Comparison of ENCODE assay signal across 18 cellular contexts in the genomic region with DNA sequence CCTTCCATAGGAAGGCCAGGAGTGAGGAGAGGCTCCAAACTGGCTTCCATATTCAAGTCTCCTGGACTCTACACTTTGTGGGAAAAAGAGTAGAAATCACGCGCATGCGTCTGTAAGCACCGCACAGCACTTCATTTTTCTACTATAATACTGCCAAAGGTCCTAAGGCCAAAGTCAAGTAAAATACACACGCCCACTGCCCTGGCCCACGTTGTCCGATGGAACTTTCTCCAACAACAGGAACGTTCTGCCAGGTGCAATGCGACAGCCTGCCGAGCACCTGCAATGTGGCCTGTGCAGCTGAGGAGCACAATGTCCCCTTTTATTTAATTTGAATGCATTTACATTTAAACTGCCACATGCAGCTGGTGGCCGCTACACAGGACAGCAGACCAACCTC. TPM values are rescaled to one million over a fixed set of nuclear protein-coding genes. Genes with fewer than 3 reads are reported as not detected.
A peak's percentile ranks its signal among the peaks of the same experiment; 100 is the strongest.
DNase-seq lines count a peak whose midpoint lies in the region; ATAC-seq, FAIRE-seq and TF ChIP-seq lines count a peak whose summit lies in the region.
"Had no signal": no experiment of that assay in that cellular context is flagged by ENCODE, and none has a peak within 500 bp of the region (broad histone marks: within the 10 kb centered on the region; RNA-seq: fewer than 3 reads in every experiment).

No MANE protein-coding gene starts in this region.

- H3K27me3 Mint-ChIP-seq in natural killer cell treated with Interleukin-12 subunit alpha and Interleukin-12 subunit beta and Interleukin-15 and Interleukin-18, amount 100 ng/mL, for 72 hours: no peaks in the 10 kb centered on the region
- H3K27me3 Mint-ChIP-seq in natural killer cell (ENCODE audit: low read depth in 2 of 2): no peaks in the 10 kb centered on the region
- H3K27me3 Mint-ChIP-seq: IgD-negative memory B cell had no signal

- intact Hi-C loops in natural killer cell (cut with micrococcal nuclease): no loop called here

- POLR2A ChIA-PET in RWPE1 (lab: Yijun Ruan, JAX; ENCODE audit: low non-redundant PET): no interaction called here

- DNase-seq in natural killer cell treated with Interleukin-12 subunit alpha and Interleukin-12 subunit beta and Interleukin-15 and Interleukin-18, amount 100 ng/mL, for 72 hours (ENCODE audit: low spot score): peak; percentile 28
- DNase-seq in natural killer cell (no peak), RWPE1 (ENCODE audit: low spot score) (no peak), left lobe of liver (ENCODE audit: low spot score) (peak; percentile 86), osteoblast (ENCODE audit: insufficient read length, low spot score, missing footprints) (peak; percentile 73), D721Med (ENCODE audit: insufficient read length, low spot score) (no peak), HAP-1 (ENCODE audit: low spot score in 2 of 2) (no peak), activated gamma-delta T cell treated with Interleukin-2 at 50 U/mL for 16 hours (no peak)
- DNase-seq: CD8-positive, alpha-beta T cell; COR-L47; DMS53; GF-D8; GM23248; H7; HFFc6 had no signal

- no peak overlapping the region for H3K27ac Mint-ChIP-seq in natural killer cell treated with Interleukin-12 subunit alpha and Interleukin-12 subunit beta and Interleukin-15 and Interleukin-18, amount 100 ng/mL, for 72 hours
- no peak overlapping the region for H3K27ac Mint-ChIP-seq in natural killer cell
- H3K27ac Mint-ChIP-seq: CD8-positive, alpha-beta T cell; HFFc6; IgD-negative memory B cell had no signal

- H4K20me1 ChIP-seq in osteoblast (ENCODE audit: insufficient read depth, low read length): no peaks in the 10 kb centered on the region

- peak overlapping the region; percentile 8; the same call in 1 of the 2 replicates for H3K27ac ChIP-seq in RWPE1
- no peak overlapping the region for H3K27ac ChIP-seq in osteoblast (ENCODE audit: low read depth, low read length)
- H3K27ac ChIP-seq: 22Rv1, GM23248 had no signal

- no peak for TF ChIP-seq CTCF in natural killer cell (IDR thresholded peaks at IDR 0.05)
- TF ChIP-seq CTCF in RWPE1 (conservative IDR thresholded peaks at IDR 0.05; ENCODE audit: low read depth): no peak
- TF ChIP-seq CTCF in osteoblast (IDR thresholded peaks at IDR 0.05; ENCODE audit: extremely low read depth, low read depth, low read length): no peak
- no peak for TF ChIP-seq CTCF in D721Med (IDR thresholded peaks at IDR 0.05; ENCODE audit: insufficient read depth, missing control alignments)

- H3K9me3 ChIP-seq in osteoblast (ENCODE audit: low read depth, low read length) (no peaks in the 10 kb centered on the region), HAP-1 (no peaks in the 10 kb centered on the region)

- H3K27me3 ChIP-seq in osteoblast (ENCODE audit: insufficient read depth, low read length) (no peaks in the 10 kb centered on the region), HAP-1 (ENCODE audit: low read depth) (no peaks in the 10 kb centered on the region)

- no peak overlapping the region for H3K4me3 Mint-ChIP-seq in natural killer cell treated with Interleukin-12 subunit alpha and Interleukin-12 subunit beta and Interleukin-15 and Interleukin-18, amount 100 ng/mL, for 72 hours
- H3K4me3 Mint-ChIP-seq in natural killer cell: no peak overlapping the region
- H3K4me3 Mint-ChIP-seq: CD14-positive monocyte; CD8-positive, alpha-beta T cell; HFFc6; IgD-negative memory B cell had no signal

- no peak for ATAC-seq in natural killer cell treated with Interleukin-12 subunit alpha and Interleukin-12 subunit beta and Interleukin-15 and Interleukin-18, amount 100 ng/mL, for 72 hours
- ATAC-seq in natural killer cell: no peak
- ATAC-seq in left lobe of liver: peak; percentile 81
- ATAC-seq: CD8-positive, alpha-beta T cell had no signal

- H3K4me1 Mint-ChIP-seq in natural killer cell treated with Interleukin-12 subunit alpha and Interleukin-12 subunit beta and Interleukin-15 and Interleukin-18, amount 100 ng/mL, for 72 hours (ENCODE audit: low read depth in 2 of 2): no peaks in the 10 kb centered on the region
- H3K4me1 Mint-ChIP-seq in natural killer cell: no peaks in the 10 kb centered on the region
- H3K4me1 Mint-ChIP-seq: IgD-negative memory B cell had no signal

- H3K9me3 Mint-ChIP-seq in natural killer cell treated with Interleukin-12 subunit alpha and Interleukin-12 subunit beta and Interleukin-15 and Interleukin-18, amount 100 ng/mL, for 72 hours: no peaks in the 10 kb centered on the region
- H3K9me3 Mint-ChIP-seq in natural killer cell: no peaks in the 10 kb centered on the region
- H3K9me3 Mint-ChIP-seq: CD8-positive, alpha-beta T cell; HFFc6; IgD-negative memory B cell had no signal

- CTCF ChIA-PET in RWPE1 (lab: Yijun Ruan, JAX): no interaction called here

- no peaks in the 10 kb centered on the region for H3K4me1 ChIP-seq in osteoblast (ENCODE audit: insufficient read depth, low read length)
- H3K4me1 ChIP-seq in HAP-1: no peaks in the 10 kb centered on the region

- H3K79me2 ChIP-seq in osteoblast (ENCODE audit: insufficient read depth, low read length): no peaks in the 10 kb centered on the region

- no peak overlapping the region for H3K4me2 ChIP-seq in osteoblast (ENCODE audit: insufficient read depth, low read length)

- peaks cover 50% of the 10 kb centered on the region for H3K36me3 ChIP-seq in osteoblast (ENCODE audit: insufficient read depth, low read length)
- peaks cover 94% of the 10 kb centered on the region for H3K36me3 ChIP-seq in HAP-1 (replicated peaks)

- in situ Hi-C loops in HAP-1 (cut with MboI; ENCODE audit: low sequenced_read_pairs): no loop called here

- no peak overlapping the region for H2AFZ ChIP-seq in osteoblast (ENCODE audit: low read length)
- H2AFZ ChIP-seq: GM23248 had no signal

- no peak overlapping the region for H3K4me3 ChIP-seq in osteoblast (ENCODE audit: insufficient read depth, low read length)
- no peak overlapping the region for H3K4me3 ChIP-seq in HAP-1
- H3K4me3 ChIP-seq: GM23248 had no signal

- H3K36me3 Mint-ChIP-seq in natural killer cell treated with Interleukin-12 subunit alpha and Interleukin-12 subunit beta and Interleukin-15 and Interleukin-18, amount 100 ng/mL, for 72 hours: no peaks in the 10 kb centered on the region
- no peaks in the 10 kb centered on the region for H3K36me3 Mint-ChIP-seq in natural killer cell

- FAIRE-seq in D721Med (lab: Jason Lieb, UNC): no peak

RNA-seq across cellular contexts. Expression of a gene that starts 23.5 kb away (rescaled TPM):
- total RNA-seq in natural killer cell treated with Interleukin-12 subunit alpha and Interleukin-12 subunit beta and Interleukin-15 and Interleukin-18, amount 100 ng/mL, for 72 hours: 10 to 100 TPM; 19.1 to 25.5 TPM
- total RNA-seq in natural killer cell: 10 to 100 TPM; 29.9 to 47.8 (median 34.9) TPM
- 4.6 TPM for total RNA-seq in left lobe of liver
- 11.9 and 13.3 TPM in 2 replicates for total RNA-seq in osteoblast

RNA-seq across cellular contexts. Expression of a gene that starts 39.3 kb away (rescaled TPM):
- 100 to 1,000 TPM; 105 to 257 TPM for total RNA-seq in natural killer cell treated with Interleukin-12 subunit alpha and Interleukin-12 subunit beta and Interleukin-15 and Interleukin-18, amount 100 ng/mL, for 72 hours
- total RNA-seq in natural killer cell (10 to 100 TPM; 33.7 to 56.7 (median 54.6) TPM), left lobe of liver (154 TPM), osteoblast (46.9 and 56.5 TPM in 2 replicates)

Comparison
In these comparisons a context has a peak if more than half of its experiments do, and no peak if none do; other contexts are left out.
1. DNase-seq: peak in natural killer cell treated with Interleukin-12 subunit alpha and Interleukin-12 subunit beta and Interleukin-15 and Interleukin-18, amount 100 ng/mL, for 72 hours (single experiment), left lobe of liver (single experiment) and osteoblast (single experiment); none in natural killer cell (single experiment), RWPE1 (single experiment), D721Med (single experiment), HAP-1 (0 of 2) and activated gamma-delta T cell treated with Interleukin-2 at 50 U/mL for 16 hours (single experiment).